ENCODE assay signal across 29 cellular contexts in genomic region chr6:90415178-90415577, GRCh38.
A peak's percentile ranks its signal among the peaks of the same experiment; 100 is the strongest.
DNase-seq lines count a peak whose midpoint lies in the region; ATAC-seq, FAIRE-seq and TF ChIP-seq lines count a peak whose summit lies in the region.
"Had no signal": no experiment of that assay in that cellular context is flagged by ENCODE, and none has a peak within 500 bp of the region (broad histone marks: within the 10 kb centered on the region; RNA-seq: fewer than 3 reads in every experiment).

No MANE protein-coding gene starts in this region.

- H4K91ac ChIP-seq in H9 (ENCODE audit: insufficient read length, low read depth, low read length), result no peak overlapping the region

- H3K9ac ChIP-seq in H9 (ENCODE audit: extremely low read depth, insufficient read length, low read length), result no peak overlapping the region
- H3K9ac ChIP-seq in kidney (ENCODE audit: low read length in 2 of 2), result no peak overlapping the region

- H3K23ac ChIP-seq in H9 (ENCODE audit: insufficient read length, low read depth, low read length), result no peak overlapping the region

- H3K27me3 ChIP-seq in H9 (ENCODE audit: insufficient read depth, low read length), result no peaks in the 10 kb centered on the region; the same call in 1 of the 2 replicates
- H3K27me3 ChIP-seq in psoas muscle (ENCODE audit: insufficient read depth in 3 of 3, low read length in 2 of 3), result no peaks in the 10 kb centered on the region
- H3K27me3 ChIP-seq: tibial nerve had no signal

- 0 out of 2 replicates have a peak, but pooled peaks cover 2% of the 10 kb centered on the region for H3K4me1 ChIP-seq in H9 (ENCODE audit: insufficient read depth, low read length)
- H3K4me1 ChIP-seq in kidney (ENCODE audit: control insufficient read depth in 1 of 2, insufficient read depth in 1 of 2, low read depth in 1 of 2, low read length in 2 of 2), result peaks cover 0 to 2% of the 10 kb centered on the region in 2 donors
- no peaks in the 10 kb centered on the region for H3K4me1 ChIP-seq in psoas muscle

- no peak overlapping the region for H2AFZ ChIP-seq in H9 (ENCODE audit: low read length)

- no peaks in the 10 kb centered on the region for H3K27me3 Mint-ChIP-seq in activated T-cell treated with anti-CD3 and anti-CD28 coated beads, Interleukin-2, amount 50 U/mL, for 24 hours
- H3K27me3 Mint-ChIP-seq in activated T-cell treated with anti-CD3 and anti-CD28 coated beads, Interleukin-2, amount 50 U/mL, for 4 hours (ENCODE audit: low read depth), result no peaks in the 10 kb centered on the region
- H3K27me3 Mint-ChIP-seq in H9 (ENCODE audit: low read depth), result peaks cover 23% of the 10 kb centered on the region
- H3K27me3 Mint-ChIP-seq in activated CD4-positive, alpha-beta memory T cell treated with anti-CD3 and anti-CD28 coated beads for 36 hours, result no peaks in the 10 kb centered on the region

- H3K27ac Mint-ChIP-seq in activated T-cell treated with anti-CD3 and anti-CD28 coated beads, Interleukin-2, amount 50 U/mL, for 24 hours, result peak overlapping the region; percentile 68
- peak overlapping the region in 1 of 3 experiments; percentile 92; a peak in 1 of 7 replicates for H3K27ac Mint-ChIP-seq in H9
- peak overlapping the region; percentile 93 for H3K27ac Mint-ChIP-seq in activated CD4-positive, alpha-beta memory T cell treated with anti-CD3 and anti-CD28 coated beads for 36 hours

- no peak overlapping the region for H2BK12ac ChIP-seq in H9 (ENCODE audit: insufficient read length, low read depth, low read length)

- H4K8ac ChIP-seq in H9 (replicated peaks; ENCODE audit: insufficient read length, low read depth, low read length), result no peak overlapping the region

- DNase-seq in activated T-cell treated with anti-CD3 and anti-CD28 coated beads, Interleukin-2, amount 50 U/mL, for 24 hours, result no peak
- no peak for DNase-seq in activated T-cell treated with anti-CD3 and anti-CD28 coated beads, Interleukin-2, amount 50 U/mL, for 4 hours
- DNase-seq in H9 (no peak), kidney (peak; percentile 49), Right ventricle myocardium superior (no peak), COLO668 (lab: John Stamatoyannopoulos, UW; ENCODE audit: unreplicated experiment) (no peak), psoas muscle (no peak)
- DNase-seq in activated CD4-positive, alpha-beta memory T cell treated with anti-CD3 and anti-CD28 coated beads for 36 hours, result peak; percentile 72
- DNase-seq: activated gamma-delta T cell treated with Interleukin-2 at 50 U/mL for 16 hours; C1 segment of cervical spinal cord; central memory CD4-positive, alpha-beta T cell; dermis blood vessel endothelial cell; glutamatergic neuron; kidney glomerular epithelial cell; NCI-H1048; NCI-H187 treated with DMSO at 0.1 percent for 48 hours; NCI-H345; NCI-H774; posterior cingulate gyrus; stomach had no signal

- no peaks in the 10 kb centered on the region for H3K9me3 Mint-ChIP-seq in activated T-cell treated with anti-CD3 and anti-CD28 coated beads, Interleukin-2, amount 50 U/mL, for 24 hours
- H3K9me3 Mint-ChIP-seq in activated T-cell treated with anti-CD3 and anti-CD28 coated beads, Interleukin-2, amount 50 U/mL, for 4 hours, result no peaks in the 10 kb centered on the region
- H3K9me3 Mint-ChIP-seq in H9, result no peaks in the 10 kb centered on the region; a peak in 1 of 5 replicates
- no peaks in the 10 kb centered on the region for H3K9me3 Mint-ChIP-seq in activated CD4-positive, alpha-beta memory T cell treated with anti-CD3 and anti-CD28 coated beads for 36 hours

- H3K79me1 ChIP-seq in H9 (ENCODE audit: insufficient read depth, low read depth, low read length, poor library complexity, severe bottlenecking), result no peaks in the 10 kb centered on the region

- no peak overlapping the region for H3K56ac ChIP-seq in H9 (ENCODE audit: insufficient read length, low read depth, low read length)

- no peak overlapping the region for H3T11ph ChIP-seq in H9 (ENCODE audit: low read length)

- H4K20me1 ChIP-seq in H9 (ENCODE audit: control insufficient read depth, insufficient read depth, insufficient read length), result no peaks in the 10 kb centered on the region

- H3K36me3 ChIP-seq in kidney (ENCODE audit: control insufficient read depth in 1 of 2, insufficient read depth in 2 of 2, low read length in 2 of 2) (no peaks in the 10 kb centered on the region), psoas muscle (ENCODE audit: insufficient read depth in 1 of 2, low read depth in 1 of 2) (no peaks in the 10 kb centered on the region)
- H3K36me3 ChIP-seq: stomach, tibial nerve had no signal

- peak overlapping the region; percentile 9 for H3K4me3 Mint-ChIP-seq in activated T-cell treated with anti-CD3 and anti-CD28 coated beads, Interleukin-2, amount 50 U/mL, for 24 hours
- no peak overlapping the region for H3K4me3 Mint-ChIP-seq in activated T-cell treated with anti-CD3 and anti-CD28 coated beads, Interleukin-2, amount 50 U/mL, for 4 hours
- no peak overlapping the region for H3K4me3 Mint-ChIP-seq in H9
- H3K4me3 Mint-ChIP-seq in activated CD4-positive, alpha-beta memory T cell treated with anti-CD3 and anti-CD28 coated beads for 36 hours, result peak overlapping the region; percentile 54

- TF ChIP-seq CTCF in H9 (conservative IDR thresholded peaks at IDR 0.05) (no peak), kidney (IDR thresholded peaks at IDR 0.05; ENCODE audit: borderline replicate concordance, extremely low read depth, insufficient read depth) (no peak), psoas muscle (IDR thresholded peaks at IDR 0.05) (no peak)

- intact Hi-C loops in activated CD4-positive, alpha-beta memory T cell treated with anti-CD3 and anti-CD28 coated beads for 36 hours (cut with micrococcal nuclease), result no loop called here
- intact Hi-C loops in kidney (cut with DNase I) (no loop called here), Right ventricle myocardium superior (cut with DNase I) (no loop called here), psoas muscle (cut with DNase I) (no loop called here)

- H3K4me3 ChIP-seq in kidney (ENCODE audit: low read length in 2 of 2) (no peak overlapping the region), psoas muscle (no peak overlapping the region)
- H3K4me3 ChIP-seq: stomach, tibial nerve had no signal

- no peak overlapping the region for H2BK120ac ChIP-seq in H9 (ENCODE audit: low read depth, low read length, poor library complexity, severe bottlenecking)

- H3K14ac ChIP-seq in H9 (ENCODE audit: insufficient read depth, low read length), result peak overlapping the region; percentile 40; the same call in 1 of the 2 replicates

- 0 out of 2 replicates have a peak overlapping the region, but pooled peaks have one; percentile 24 for H2BK15ac ChIP-seq in H9 (ENCODE audit: low read depth, low read length)

- FAIRE-seq in kidney (lab: Jason Lieb, UNC), result no peak
- FAIRE-seq: astrocyte, GM19239, TTC549 had no signal

- H4K5ac ChIP-seq in H9 (ENCODE audit: insufficient read length, low read depth, low read length), result no peak overlapping the region

- no peak overlapping the region for H3K4me2 ChIP-seq in H9 (ENCODE audit: insufficient read depth, insufficient read length, low read length)

- peaks cover 57% of the 10 kb centered on the region for H3K4me1 Mint-ChIP-seq in activated T-cell treated with anti-CD3 and anti-CD28 coated beads, Interleukin-2, amount 50 U/mL, for 24 hours (ENCODE audit: low read depth)
- peaks cover 50% of the 10 kb centered on the region for H3K4me1 Mint-ChIP-seq in activated T-cell treated with anti-CD3 and anti-CD28 coated beads, Interleukin-2, amount 50 U/mL, for 4 hours (ENCODE audit: low read depth)
- H3K4me1 Mint-ChIP-seq in H9, result peaks cover 29 to 31% of the 10 kb centered on the region in 2 experiments
- peaks cover 61% of the 10 kb centered on the region for H3K4me1 Mint-ChIP-seq in activated CD4-positive, alpha-beta memory T cell treated with anti-CD3 and anti-CD28 coated beads for 36 hours (ENCODE audit: low read depth)

- H3K9me3 ChIP-seq in H9 (ENCODE audit: control insufficient read depth, low read depth, low read length) (no peaks in the 10 kb centered on the region), kidney (ENCODE audit: control insufficient read depth in 1 of 2, low read length in 2 of 2) (no peaks in the 10 kb centered on the region), psoas muscle (no peaks in the 10 kb centered on the region)
- H3K9me3 ChIP-seq: stomach, tibial nerve had no signal

- no peak for ATAC-seq in activated T-cell treated with anti-CD3 and anti-CD28 coated beads, Interleukin-2, amount 50 U/mL, for 4 hours
- ATAC-seq in Right ventricle myocardium superior (ENCODE audit: poor library complexity), result no peak
- no peak for ATAC-seq in psoas muscle
- ATAC-seq: activated CD4-positive, CD25-positive, alpha-beta regulatory T cell treated with anti-CD3 and anti-CD28 coated beads, Interleukin-2, amount 50 U/mL, for 24 hours; HCT116; Right ventricle myocardium inferior; sciatic nerve had no signal

- H3K79me2 ChIP-seq in H9 (ENCODE audit: insufficient read depth, low read length), result no peaks in the 10 kb centered on the region

- H2BK20ac ChIP-seq in H9 (ENCODE audit: low read depth, low read length, poor library complexity, severe bottlenecking), result no peak overlapping the region

- CTCF ChIA-PET in activated CD4-positive, alpha-beta memory T cell treated with anti-CD3 and anti-CD28 coated beads for 36 hours (lab: Charles Lee), result interaction anchor here (0.6 to 3.1 kb wide), 8 partner anchors 13 to 475 kb away, joined by 3 to 13 read pairs (median 4); no protein-coding TSS in a partner anchor

- no CpG with 5 or more reads among the region's 2 CpGs for WGBS in H9 (ENCODE audit: extremely low coverage, insufficient read length, low lambda C conversion rate)
- WGBS in psoas muscle, 3 donors, result 85 to 100% (median 93%) methylated on average over 1 to 2 of the region's 2 CpGs

- H3K36me3 Mint-ChIP-seq in activated T-cell treated with anti-CD3 and anti-CD28 coated beads, Interleukin-2, amount 50 U/mL, for 24 hours (ENCODE audit: low read depth), result no peaks in the 10 kb centered on the region
- H3K36me3 Mint-ChIP-seq in activated T-cell treated with anti-CD3 and anti-CD28 coated beads, Interleukin-2, amount 50 U/mL, for 4 hours (ENCODE audit: insufficient read depth), result no peaks in the 10 kb centered on the region
- H3K36me3 Mint-ChIP-seq in H9 (ENCODE audit: insufficient read depth in 1 of 3, low read depth in 3 of 3), result no peaks in the 10 kb centered on the region
- peaks cover 9% of the 10 kb centered on the region for H3K36me3 Mint-ChIP-seq in activated CD4-positive, alpha-beta memory T cell treated with anti-CD3 and anti-CD28 coated beads for 36 hours

- no peak overlapping the region for H2AK5ac ChIP-seq in H9 (ENCODE audit: insufficient read length, low read length)

- H3K4ac ChIP-seq in H9 (ENCODE audit: low read depth, low read length), result no peak overlapping the region

- no peak overlapping the region for H3K18ac ChIP-seq in H9 (ENCODE audit: insufficient read length, low read depth, low read length)

- H2BK5ac ChIP-seq in H9 (ENCODE audit: insufficient read length, low read length), result no peak overlapping the region

- H3K27ac ChIP-seq in H9 (ENCODE audit: insufficient read length, low read depth, low read length), result no peak overlapping the region
- H3K27ac ChIP-seq in kidney (ENCODE audit: low read depth in 2 of 2, low read length in 2 of 2), result no peak overlapping the region
- H3K27ac ChIP-seq in psoas muscle, result no peak overlapping the region
- H3K27ac ChIP-seq: HL-60, stomach, tibial nerve had no signal

- POLR2A ChIA-PET in activated CD4-positive, alpha-beta memory T cell treated with anti-CD3 and anti-CD28 coated beads for 36 hours (lab: Charles Lee), result interaction anchor here (0.8 to 7.0 kb wide), 8 partner anchors 8 to 596 kb away, joined by 3 to 127 read pairs (median 4); partner anchors contain the start of gene MDN1

- no peaks in the 10 kb centered on the region for H3K23me2 ChIP-seq in H9 (ENCODE audit: insufficient read length, low read depth, low read length, poor library complexity, severe bottlenecking)

Comparison
In these comparisons a context has a peak if more than half of its experiments do, and no peak if none do; other contexts are left out.
1. H3K4me3 Mint-ChIP-seq: peak in activated T-cell treated with anti-CD3 and anti-CD28 coated beads, Interleukin-2, amount 50 U/mL, for 24 hours (single experiment) and activated CD4-positive, alpha-beta memory T cell treated with anti-CD3 and anti-CD28 coated beads for 36 hours (single experiment); none in activated T-cell treated with anti-CD3 and anti-CD28 coated beads, Interleukin-2, amount 50 U/mL, for 4 hours (single experiment) and H9 (0 of 2).
2. DNase-seq: peak in activated CD4-positive, alpha-beta memory T cell treated with anti-CD3 and anti-CD28 coated beads for 36 hours (single experiment) and kidney (single experiment); none in activated T-cell treated with anti-CD3 and anti-CD28 coated beads, Interleukin-2, amount 50 U/mL, for 24 hours (single experiment), activated T-cell treated with anti-CD3 and anti-CD28 coated beads, Interleukin-2, amount 50 U/mL, for 4 hours (single experiment), H9 (single experiment), Right ventricle myocardium superior (single experiment), COLO668 (single experiment) and psoas muscle (0 of 2).